8 cellular contexts compared by ENCODE assay signal in the genomic region with DNA sequence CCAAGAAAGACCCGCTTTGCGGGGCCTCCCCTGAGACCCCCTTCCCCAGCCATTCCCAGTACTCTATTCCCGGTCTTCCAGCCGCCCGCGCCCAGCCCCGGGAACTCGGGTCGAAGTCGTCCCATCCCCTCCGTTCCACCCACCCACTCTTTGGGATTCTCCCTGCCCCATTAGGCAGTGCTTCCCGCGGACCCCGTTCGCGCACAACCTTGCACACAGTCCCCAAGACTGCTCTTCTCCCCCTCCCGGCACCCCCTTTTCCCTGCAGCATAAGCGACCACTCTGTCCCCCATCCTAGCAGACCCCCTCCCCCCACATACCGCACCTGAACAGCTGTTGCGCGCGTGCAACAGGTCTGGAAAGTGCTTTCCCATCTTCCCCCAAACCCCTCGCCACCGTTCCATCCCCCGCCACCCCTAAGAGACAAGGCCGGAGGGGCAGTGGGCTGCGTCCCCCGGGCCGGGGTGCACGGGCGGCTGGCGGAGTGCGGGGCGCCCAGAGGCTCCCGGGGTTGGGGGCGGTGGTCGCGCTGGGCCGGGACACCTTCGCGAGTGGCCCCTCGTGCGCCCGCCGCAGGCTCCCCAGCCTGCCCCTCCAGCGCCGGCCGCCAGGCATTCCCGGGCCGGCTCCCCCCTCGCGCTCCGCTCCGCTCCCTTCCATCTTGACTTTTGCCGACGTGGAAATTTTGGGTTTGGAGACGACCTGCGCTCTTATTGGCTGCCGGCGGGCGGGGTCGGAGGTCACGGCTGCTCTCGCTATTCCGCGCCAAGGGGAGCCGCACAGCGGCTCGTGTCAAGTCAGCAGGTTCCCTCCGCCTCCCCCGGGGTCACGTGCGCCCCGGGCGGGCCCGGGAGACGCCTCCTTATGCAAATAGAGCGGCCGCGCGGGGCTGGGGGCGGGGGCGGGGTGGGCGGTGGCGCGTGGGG.
DNase-seq lines count a peak whose midpoint lies in the region; ATAC-seq and TF ChIP-seq lines count a peak whose summit lies in the region.

No MANE protein-coding gene starts in this region.

- intact Hi-C loops in activated CD4-positive, alpha-beta T cell treated with anti-CD3 and anti-CD28 coated beads for 36 hours (cut with DNase I, micrococcal nuclease): loop anchor here (1.0 to 5.0 kb wide), 8 partner anchors 57 to 426 kb away; a partner anchor contains a TSS

- peak overlapping the region; percentile 72 for H3K27ac Mint-ChIP-seq in activated CD4-positive, alpha-beta T cell treated with anti-CD3 and anti-CD28 coated beads for 36 hours

- no peak for TF ChIP-seq CTCF in AG09309 (IDR thresholded peaks at IDR 0.05; ENCODE audit: control insufficient read depth, insufficient read depth, low read depth, low read length, missing control alignments)

- peak overlapping the region; percentile 80 for H3K4me3 Mint-ChIP-seq in activated CD4-positive, alpha-beta T cell treated with anti-CD3 and anti-CD28 coated beads for 36 hours

- CTCF ChIA-PET in activated CD4-positive, alpha-beta T cell treated with anti-CD3 and anti-CD28 coated beads for 36 hours (lab: Charles Lee): no interaction called here

- H3K36me3 Mint-ChIP-seq in activated CD4-positive, alpha-beta T cell treated with anti-CD3 and anti-CD28 coated beads for 36 hours (ENCODE audit: low read depth): no peaks in the 10 kb centered on the region

- POLR2A ChIA-PET in activated CD4-positive, alpha-beta T cell treated with anti-CD3 and anti-CD28 coated beads for 36 hours (lab: Charles Lee): no interaction called here

- H3K4me3 ChIP-seq in AG09309 (ENCODE audit: control insufficient read depth, low read depth, low read length): peak overlapping the region; percentile 72

- no peaks in the 10 kb centered on the region for H3K9me3 Mint-ChIP-seq in activated CD4-positive, alpha-beta T cell treated with anti-CD3 and anti-CD28 coated beads for 36 hours (ENCODE audit: low read depth)

- peaks cover 17% of the 10 kb centered on the region for H3K4me1 Mint-ChIP-seq in activated CD4-positive, alpha-beta T cell treated with anti-CD3 and anti-CD28 coated beads for 36 hours

- DNase-seq in AG09309 (ENCODE audit: low read depth): peak; percentile 17
- peak; percentile 88 for DNase-seq in NCI-H2196 treated with DMSO at 0.1 percent for 48 hours (lab: John Stamatoyannopoulos, UW; ENCODE audit: unreplicated experiment)
- peak; percentile 94 for DNase-seq in activated CD4-positive, alpha-beta T cell treated with anti-CD3 and anti-CD28 coated beads for 36 hours
- peak; percentile 84 for DNase-seq in cortex of kidney (lab: John Stamatoyannopoulos, UW)
- DNase-seq in left lobe of liver (ENCODE audit: low spot score): peak; percentile 98
- DNase-seq in stimulated activated CD4-positive, alpha-beta T cell treated with anti-CD3 and anti-CD28 coated beads, Interleukin-2, amount 100 ng/mL, for 4 hours (ENCODE audit: low read depth): peak; percentile 84

- no peaks in the 10 kb centered on the region for H3K27me3 Mint-ChIP-seq in activated CD4-positive, alpha-beta T cell treated with anti-CD3 and anti-CD28 coated beads for 36 hours

- ATAC-seq in GM18909 (IDR thresholded peaks at IDR 0.05; ENCODE audit: poor library complexity, unreplicated experiment) (peak; percentile 87), HG03139 (IDR thresholded peaks at IDR 0.05; ENCODE audit: unreplicated experiment) (peak; percentile 80), left lobe of liver (peak; percentile 74)
- ATAC-seq in activated CD4-positive, alpha-beta T cell treated with anti-CD3 and anti-CD28 coated beads for 36 hours: peak; percentile 99

Comparison
In these comparisons a context has a peak if more than half of its experiments do, and no peak if none do; other contexts are left out.
1. Peak in every context shown above with its lines: DNase-seq, ATAC-seq and H3K4me3 ChIP-seq.
2. DNase-seq: peak in every context shown above with its lines; median percentile 98 in left lobe of liver; 94 in activated CD4-positive, alpha-beta T cell treated with anti-CD3 and anti-CD28 coated beads for 36 hours; 88 in NCI-H2196 treated with DMSO at 0.1 percent for 48 hours; 84 in cortex of kidney; 84 in stimulated activated CD4-positive, alpha-beta T cell treated with anti-CD3 and anti-CD28 coated beads, Interleukin-2, amount 100 ng/mL, for 4 hours; 17 in AG09309.